Comparison of ENCODE assay signal across 16 cellular contexts in the genomic region with DNA sequence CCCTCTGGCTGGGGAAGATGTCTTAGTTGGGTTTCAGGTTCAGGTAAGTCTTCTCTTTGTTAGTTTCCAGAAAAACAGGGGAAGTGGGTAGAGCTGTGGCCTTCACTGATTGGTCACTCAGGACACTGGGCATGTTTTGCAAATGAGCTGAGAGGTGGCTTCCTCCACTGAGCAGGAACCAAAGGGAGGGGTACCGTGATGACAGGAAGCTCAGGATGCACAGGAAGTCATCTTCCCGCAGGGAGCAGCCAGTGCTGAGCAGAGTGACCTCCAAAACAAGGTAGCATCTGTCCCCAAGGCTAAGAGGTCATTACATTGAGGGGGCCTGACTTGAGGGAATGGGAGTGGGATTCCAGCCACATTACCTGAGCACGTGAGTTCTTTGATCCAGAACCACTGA. TPM values are rescaled to one million over a fixed set of nuclear protein-coding genes. Genes with fewer than 3 reads are reported as not detected.
DNase-seq lines count a peak whose midpoint lies in the region; ATAC-seq, FAIRE-seq and TF ChIP-seq lines count a peak whose summit lies in the region.
"Had no signal": no experiment of that assay in that cellular context is flagged by ENCODE, and none has a peak within 500 bp of the region (broad histone marks: within the 10 kb centered on the region; RNA-seq: fewer than 3 reads in every experiment).

No MANE protein-coding gene starts in this region.

- H3K36me3 Mint-ChIP-seq in activated naive CD4-positive, alpha-beta T cell treated with anti-CD3 and anti-CD28 coated beads, Interleukin-2, amount 50 U/mL, for 24 hours: peaks cover under 1% of the 10 kb centered on the region
- peaks cover 17% of the 10 kb centered on the region for H3K36me3 Mint-ChIP-seq in stimulated activated memory B cell treated with anti-CD40 and anti-IgM and Interleukin-4, amounts not matched to agents 10 μg/mL and 1 μg/mL and 100 μg/mL, for 72 hours

- H3K27me3 ChIP-seq in colonic mucosa: no peaks in the 10 kb centered on the region
- H3K27me3 ChIP-seq: cardiac muscle cell had no signal

- H3K4me3 ChIP-seq in colonic mucosa: no peak overlapping the region
- H3K4me3 ChIP-seq: cardiac muscle cell had no signal

- peak; percentile 10 for ATAC-seq in stimulated activated memory B cell treated with anti-CD40 and anti-IgM and Interleukin-4, amounts not matched to agents 10 μg/mL and 1 μg/mL and 100 μg/mL, for 72 hours
- ATAC-seq in GM18861 (IDR thresholded peaks at IDR 0.05; ENCODE audit: unreplicated experiment) (no peak), HG03571 (IDR thresholded peaks at IDR 0.05; ENCODE audit: unreplicated experiment) (no peak)

- peak overlapping the region; percentile 93 for H3K27ac ChIP-seq in colonic mucosa
- H3K27ac ChIP-seq: cardiac muscle cell had no signal

- peaks cover 22% of the 10 kb centered on the region for H3K4me1 ChIP-seq in colonic mucosa

- no peak overlapping the region for H3K9ac ChIP-seq in colonic mucosa (ENCODE audit: low read depth in 2 of 2, low read length in 2 of 2)

- H3K4me3 Mint-ChIP-seq in activated naive CD4-positive, alpha-beta T cell treated with anti-CD3 and anti-CD28 coated beads, Interleukin-2, amount 50 U/mL, for 24 hours: no peak overlapping the region
- H3K4me3 Mint-ChIP-seq in stimulated activated memory B cell treated with anti-CD40 and anti-IgM and Interleukin-4, amounts not matched to agents 10 μg/mL and 1 μg/mL and 100 μg/mL, for 72 hours: no peak overlapping the region
- H3K4me3 Mint-ChIP-seq: CD14-positive monocyte; stimulated activated naive CD8-positive, alpha-beta T cell treated with anti-CD3 and anti-CD28 coated beads, Interleukin-15, Interleukin-2, amounts not matched to agents 100 ng/mL and 50 ng/mL, for 24 hours had no signal

- H3K9me3 Mint-ChIP-seq in activated naive CD4-positive, alpha-beta T cell treated with anti-CD3 and anti-CD28 coated beads, Interleukin-2, amount 50 U/mL, for 24 hours: no peaks in the 10 kb centered on the region
- no peaks in the 10 kb centered on the region for H3K9me3 Mint-ChIP-seq in stimulated activated memory B cell treated with anti-CD40 and anti-IgM and Interleukin-4, amounts not matched to agents 10 μg/mL and 1 μg/mL and 100 μg/mL, for 72 hours
- H3K9me3 Mint-ChIP-seq: CD14-positive monocyte; stimulated activated naive CD8-positive, alpha-beta T cell treated with anti-CD3 and anti-CD28 coated beads, Interleukin-15, Interleukin-2, amounts not matched to agents 100 ng/mL and 50 ng/mL, for 24 hours had no signal

- H3K36me3 ChIP-seq in colonic mucosa: no peaks in the 10 kb centered on the region

- no peak for TF ChIP-seq CTCF in colonic mucosa (IDR thresholded peaks at IDR 0.05)
- TF ChIP-seq CTCF in D721Med (IDR thresholded peaks at IDR 0.05; ENCODE audit: insufficient read depth, missing control alignments): no peak

- H3K9me3 ChIP-seq in colonic mucosa: no peaks in the 10 kb centered on the region

- peaks cover 32% of the 10 kb centered on the region for H3K4me1 Mint-ChIP-seq in activated naive CD4-positive, alpha-beta T cell treated with anti-CD3 and anti-CD28 coated beads, Interleukin-2, amount 50 U/mL, for 24 hours
- H3K4me1 Mint-ChIP-seq in stimulated activated memory B cell treated with anti-CD40 and anti-IgM and Interleukin-4, amounts not matched to agents 10 μg/mL and 1 μg/mL and 100 μg/mL, for 72 hours: peaks cover 54% of the 10 kb centered on the region

- H3K27me3 Mint-ChIP-seq in activated naive CD4-positive, alpha-beta T cell treated with anti-CD3 and anti-CD28 coated beads, Interleukin-2, amount 50 U/mL, for 24 hours: no peaks in the 10 kb centered on the region
- H3K27me3 Mint-ChIP-seq in stimulated activated memory B cell treated with anti-CD40 and anti-IgM and Interleukin-4, amounts not matched to agents 10 μg/mL and 1 μg/mL and 100 μg/mL, for 72 hours: no peaks in the 10 kb centered on the region
- H3K27me3 Mint-ChIP-seq: stimulated activated naive CD8-positive, alpha-beta T cell treated with anti-CD3 and anti-CD28 coated beads, Interleukin-15, Interleukin-2, amounts not matched to agents 100 ng/mL and 50 ng/mL, for 24 hours had no signal

- peak overlapping the region; percentile 19 for H3K27ac Mint-ChIP-seq in activated naive CD4-positive, alpha-beta T cell treated with anti-CD3 and anti-CD28 coated beads, Interleukin-2, amount 50 U/mL, for 24 hours
- H3K27ac Mint-ChIP-seq in stimulated activated memory B cell treated with anti-CD40 and anti-IgM and Interleukin-4, amounts not matched to agents 10 μg/mL and 1 μg/mL and 100 μg/mL, for 72 hours: peak overlapping the region; percentile 22

- intact Hi-C loops in colonic mucosa (cut with DNase I): no loop called here

- no peak for FAIRE-seq in D721Med (lab: Jason Lieb, UNC)

- no peak for DNase-seq in activated naive CD4-positive, alpha-beta T cell (lab: John Stamatoyannopoulos, UW)
- DNase-seq in OCI-M1 (lab: John Stamatoyannopoulos, UW) (peak; percentile 8), colonic mucosa (no peak), D721Med (ENCODE audit: insufficient read length, low spot score) (no peak)
- DNase-seq: activated T-cell treated with anti-CD3 and anti-CD28 coated beads, Interleukin-2, amount 50 U/mL, for 48 hours; midbrain; MV-4-11; NCI-H345; stimulated activated CD4-positive, alpha-beta T cell treated with anti-CD3 and anti-CD28 coated beads, Interleukin-2, amount 100 ng/mL, for 48 hours had no signal

RNA-seq across cellular contexts. Expression of a gene that starts 5.6 kb away (rescaled TPM):
- 10 to 100 TPM; 72.3 to 94.9 TPM for total RNA-seq in colonic mucosa

RNA-seq across cellular contexts. Expression of a gene that starts 16.2 kb away (rescaled TPM):
- total RNA-seq in colonic mucosa: 10 to 100 TPM; 20.5 to 20.7 TPM

RNA-seq across cellular contexts. Expression of a gene that starts 28.3 kb away (rescaled TPM):
- 100 to 1,000 TPM; 227 to 367 TPM for total RNA-seq in colonic mucosa

RNA-seq across cellular contexts. Expression of a gene that starts 38.2 kb away (rescaled TPM):
- 10 to 100 TPM; 19.4 to 50.1 TPM for total RNA-seq in colonic mucosa

RNA-seq across cellular contexts. Expression of a gene that starts 56.8 kb away (rescaled TPM):
- total RNA-seq in colonic mucosa: 100 to 1,000 TPM; 298 to 319 TPM
